8 cellular contexts compared by ENCODE assay signal in genomic region chr20:19937651-19938420, GRCh38.
DNase-seq lines count a peak whose midpoint lies in the region; ATAC-seq lines count a peak whose summit lies in the region.
"Had no signal": no experiment of that assay in that cellular context is flagged by ENCODE, and none has a peak within 500 bp of the region (broad histone marks: within the 10 kb centered on the region; RNA-seq: fewer than 3 reads in every experiment).

No MANE protein-coding gene starts in this region.

- H3K36me3 Mint-ChIP-seq in activated T-cell treated with anti-CD3 and anti-CD28 coated beads, Interleukin-2, amount 50 U/mL, for 24 hours (ENCODE audit: low read depth) = no peaks in the 10 kb centered on the region

- H2BK5ac ChIP-seq in mesendoderm (ENCODE audit: low read length) = no peak overlapping the region

- no peaks in the 10 kb centered on the region for H3K79me1 ChIP-seq in mesendoderm (ENCODE audit: low read length)

- H3K79me2 ChIP-seq in mesendoderm (ENCODE audit: control insufficient read depth, insufficient read depth, low read length) = no peaks in the 10 kb centered on the region

- peaks cover 33% of the 10 kb centered on the region for H3K4me1 Mint-ChIP-seq in activated T-cell treated with anti-CD3 and anti-CD28 coated beads, Interleukin-2, amount 50 U/mL, for 24 hours (ENCODE audit: low read depth)

- H3K9me3 ChIP-seq in HAP-1 = no peaks in the 10 kb centered on the region

- no peak overlapping the region for H2BK15ac ChIP-seq in mesendoderm (replicated peaks; ENCODE audit: low read depth)

- no peak overlapping the region for H3K18ac ChIP-seq in mesendoderm (ENCODE audit: low read length)

- H3K4ac ChIP-seq in mesendoderm (ENCODE audit: low read depth, low read length) = no peak overlapping the region

- peak overlapping the region; percentile 13 for H3K4me3 Mint-ChIP-seq in activated T-cell treated with anti-CD3 and anti-CD28 coated beads, Interleukin-2, amount 50 U/mL, for 24 hours

- H3K4me3 ChIP-seq in HAP-1 (no peak overlapping the region), mesendoderm (ENCODE audit: low read length) (no peak overlapping the region)

- no peak overlapping the region for H2AK5ac ChIP-seq in mesendoderm (ENCODE audit: low read length)

- H4K5ac ChIP-seq in mesendoderm (ENCODE audit: low read length) = no peak overlapping the region

- H3K56ac ChIP-seq in mesendoderm (ENCODE audit: low read length) = no peak overlapping the region

- H3K9me3 Mint-ChIP-seq in activated T-cell treated with anti-CD3 and anti-CD28 coated beads, Interleukin-2, amount 50 U/mL, for 24 hours = no peaks in the 10 kb centered on the region

- H3K4me2 ChIP-seq in mesendoderm (ENCODE audit: low read length) = no peak overlapping the region

- H4K8ac ChIP-seq in mesendoderm (ENCODE audit: low read depth, low read length) = no peak overlapping the region

- H3K27me3 ChIP-seq in HAP-1 (ENCODE audit: low read depth) = no peaks in the 10 kb centered on the region
- H3K27me3 ChIP-seq in mesendoderm (ENCODE audit: insufficient read depth, low read length, poor library complexity) = no peaks in the 10 kb centered on the region

- no peak overlapping the region for H3K27ac ChIP-seq in mesendoderm (ENCODE audit: low read depth, low read length)

- DNase-seq in GM19240 (ENCODE audit: insufficient read length, low spot score) (peak; percentile 30), HAP-1 (ENCODE audit: low spot score in 2 of 2) (no peak), KG1 (lab: John Stamatoyannopoulos, UW) (no peak), mesendoderm (no peak)
- DNase-seq in activated T-cell treated with anti-CD3 and anti-CD28 coated beads, Interleukin-2, amount 50 U/mL, for 24 hours = no peak
- peak; percentile 43 for DNase-seq in stimulated activated CD8-positive, alpha-beta memory T cell treated with anti-CD3 and anti-CD28 coated beads, Interleukin-4, amount 100 ng/mL, for 48 hours
- DNase-seq: IMR-90 had no signal

- ATAC-seq in HG02938 (IDR thresholded peaks at IDR 0.05; ENCODE audit: unreplicated experiment) = peak; percentile 90

- in situ Hi-C loops in HAP-1 (cut with MboI; ENCODE audit: low sequenced_read_pairs) = no loop called here

- no peak overlapping the region for H3K23ac ChIP-seq in mesendoderm (ENCODE audit: low read length)

- no peak overlapping the region for H3K9ac ChIP-seq in mesendoderm (ENCODE audit: low read length)

- H3K27ac Mint-ChIP-seq in activated T-cell treated with anti-CD3 and anti-CD28 coated beads, Interleukin-2, amount 50 U/mL, for 24 hours = peak overlapping the region; percentile 73

- H2BK120ac ChIP-seq in mesendoderm (ENCODE audit: low read depth, low read length) = no peak overlapping the region

- no CpG with 5 or more reads among the region's 8 CpGs for WGBS in mesendoderm (ENCODE audit: extremely low coverage, insufficient coverage, low lambda C conversion rate)

- H3K4me1 ChIP-seq in HAP-1 (no peaks in the 10 kb centered on the region), mesendoderm (ENCODE audit: control insufficient read depth, low read depth, low read length) (no peaks in the 10 kb centered on the region)

- no peaks in the 10 kb centered on the region for H3K36me3 ChIP-seq in HAP-1 (replicated peaks)
- H3K36me3 ChIP-seq in mesendoderm (ENCODE audit: control insufficient read depth, insufficient read depth, low read length) = no peaks in the 10 kb centered on the region

- H3K27me3 Mint-ChIP-seq in activated T-cell treated with anti-CD3 and anti-CD28 coated beads, Interleukin-2, amount 50 U/mL, for 24 hours = peaks cover 76% of the 10 kb centered on the region

Comparison
In these comparisons a context has a peak if more than half of its experiments do, and no peak if none do; other contexts are left out.
1. DNase-seq: peak in GM19240 (single experiment) and stimulated activated CD8-positive, alpha-beta memory T cell treated with anti-CD3 and anti-CD28 coated beads, Interleukin-4, amount 100 ng/mL, for 48 hours (single experiment); none in activated T-cell treated with anti-CD3 and anti-CD28 coated beads, Interleukin-2, amount 50 U/mL, for 24 hours (single experiment), HAP-1 (0 of 2), KG1 (single experiment) and mesendoderm (single experiment).